ENCODE assay signal across 20 cellular contexts in the genomic region with DNA sequence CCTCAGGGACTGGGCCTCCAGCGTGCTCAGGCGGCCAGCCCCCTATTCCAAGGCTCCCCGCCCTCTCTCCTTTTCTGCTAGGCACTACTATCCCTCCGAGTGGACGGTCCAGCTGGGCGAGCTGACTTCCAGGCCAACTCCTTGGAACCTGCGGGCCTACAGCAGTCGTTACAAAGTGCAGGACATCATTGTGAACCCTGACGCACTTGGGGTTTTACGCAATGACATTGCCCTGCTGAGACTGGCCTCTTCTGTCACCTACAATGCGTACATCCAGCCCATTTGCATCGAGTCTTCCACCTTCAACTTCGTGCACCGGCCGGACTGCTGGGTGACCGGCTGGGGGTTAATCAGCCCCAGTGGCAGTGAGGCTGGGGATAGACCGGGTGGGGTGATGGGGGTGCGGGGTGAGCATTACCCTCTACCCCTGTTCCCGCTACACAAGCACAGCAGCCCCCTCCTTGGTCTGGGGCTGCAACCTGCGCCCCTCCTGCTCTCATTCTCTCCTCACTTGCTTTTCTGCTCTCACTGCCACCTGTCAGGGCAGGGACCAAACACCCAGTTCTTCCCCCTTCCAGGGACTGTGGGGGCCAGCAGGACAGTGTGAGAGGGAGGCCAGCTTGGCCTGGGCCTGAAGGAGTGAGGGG. TPM values are rescaled to one million over a fixed set of nuclear protein-coding genes. Genes with fewer than 3 reads are reported as not detected.
A peak's percentile ranks its signal among the peaks of the same experiment; 100 is the strongest.
DNase-seq lines count a peak whose midpoint lies in the region; ATAC-seq, FAIRE-seq and TF ChIP-seq lines count a peak whose summit lies in the region.
"Had no signal": no experiment of that assay in that cellular context is flagged by ENCODE, and none has a peak within 500 bp of the region (broad histone marks: within the 10 kb centered on the region; RNA-seq: fewer than 3 reads in every experiment).

No MANE protein-coding gene starts in this region.

- H3K27me3 ChIP-seq in H1 (replicated peaks in 1 of 4; ENCODE audit: control insufficient read depth in 3 of 4, extremely low read depth in 1 of 4, insufficient read depth in 3 of 4, low read length in 3 of 4) (no peaks in the 10 kb centered on the region), trophoblast cell (ENCODE audit: insufficient read depth, low read length) (no peaks in the 10 kb centered on the region), esophagus squamous epithelium (peaks cover 0 to 34% (median 0%) of the 10 kb centered on the region in 4 donors)

- H3K18ac ChIP-seq in H1 (ENCODE audit: extremely low read depth, low read length) = no peak overlapping the region
- no peak overlapping the region for H3K18ac ChIP-seq in trophoblast cell (ENCODE audit: low read length)

- H4K20me1 ChIP-seq in H1 (replicated peaks in 1 of 2; ENCODE audit: control insufficient read depth in 1 of 2, insufficient read depth in 2 of 2, low read length in 2 of 2) = no peaks in the 10 kb centered on the region

- H4K12ac ChIP-seq in trophoblast cell (ENCODE audit: low read depth, low read length) = no peak overlapping the region

- H2BK120ac ChIP-seq in H1 (replicated peaks; ENCODE audit: low read depth, low read length) (no peak overlapping the region), trophoblast cell (ENCODE audit: insufficient read depth, low read length, poor library complexity) (no peak overlapping the region)

- H3K14ac ChIP-seq in H1 (ENCODE audit: insufficient read length) (no peak overlapping the region), trophoblast cell (ENCODE audit: low read length) (no peak overlapping the region)

- H3K9me3 ChIP-seq in H1 (ENCODE audit: insufficient read depth in 2 of 2, low read depth in 1 of 2, low read length in 1 of 2) (peaks cover 6 to 7% of the 10 kb centered on the region in 2 experiments), trophoblast cell (ENCODE audit: insufficient read depth, low read depth, low read length) (peaks cover 5% of the 10 kb centered on the region), esophagus squamous epithelium (peaks cover 0 to 12% (median 9%) of the 10 kb centered on the region in 3 donors)

- H3K79me1 ChIP-seq in H1 (ENCODE audit: low read depth, low read length) (no peaks in the 10 kb centered on the region), trophoblast cell (ENCODE audit: low read length) (no peaks in the 10 kb centered on the region)

- DNase-seq in AG20443 (ENCODE audit: low spot score) (peak; percentile 6), H1 (ENCODE audit: low read depth in 1 of 2, low spot score in 2 of 2) (no peak), trophoblast cell (peak; percentile 62 to 79), esophagus squamous epithelium (lab: John Stamatoyannopoulos, UW) (no peak), SW 1271 (lab: John Stamatoyannopoulos, UW) (no peak)
- DNase-seq: ACHN; activated CD4-positive, alpha-beta memory T cell treated with anti-CD3 and anti-CD28 coated beads, Interleukin-2, amount 10 ng/mL, durations not matched to agents 7 days and 5 days; activated naive CD4-positive, alpha-beta T cell treated with anti-CD3 and anti-CD28 coated beads, Interleukin-2, amount 10 ng/mL, durations not matched to agents 7 days and 5 days; activated T-cell treated with anti-CD3 and anti-CD28 coated beads, Interleukin-2, amount 50 U/mL, for 24 hours; effector memory CD8-positive, alpha-beta T cell; heart right ventricle; NCI-H1105; NCI-H526; T-helper 2 cell had no signal

- no peak overlapping the region for H3K9ac ChIP-seq in H1 (replicated peaks in 1 of 4; ENCODE audit: extremely low read depth in 1 of 4, low read depth in 3 of 4, low read length in 3 of 4)
- H3K9ac ChIP-seq in trophoblast cell (ENCODE audit: low read length) = no peak overlapping the region

- H2BK15ac ChIP-seq in H1 (ENCODE audit: low read length) = no peak overlapping the region

- POLR2A ChIA-PET in H1 (lab: Charles Lee; ENCODE audit: partially characterized antibody) = interaction anchor here (0.6 to 1.6 kb wide), 2 partner anchors 22 to 222 kb away, joined by 3 read pairs; a partner anchor contains a TSS

- H4K91ac ChIP-seq in H1 (replicated peaks; ENCODE audit: insufficient read length, low read length) = no peak overlapping the region
- H4K91ac ChIP-seq in trophoblast cell (ENCODE audit: low read depth, low read length) = no peak overlapping the region

- H4K8ac ChIP-seq in H1 (ENCODE audit: extremely low read depth, insufficient read depth, low read length) (no peak overlapping the region; the same call in none of the 2 replicates), trophoblast cell (ENCODE audit: low read depth, low read length) (no peak overlapping the region)

- no peak overlapping the region for H2BK20ac ChIP-seq in H1 (ENCODE audit: low read length)

- no peaks in the 10 kb centered on the region for H3K79me2 ChIP-seq in H1 (ENCODE audit: control insufficient read depth in 1 of 2, insufficient read depth in 2 of 2, low read length in 2 of 2)
- no peaks in the 10 kb centered on the region for H3K79me2 ChIP-seq in trophoblast cell (ENCODE audit: control insufficient read depth, insufficient read depth, low read length, poor library complexity)

- 85% methylated on average over 20 of the region's 20 CpGs; no CpG with 5 or more reads in 1 of the 2 experiments for WGBS in H1 (ENCODE audit: extremely low coverage in 1 of 2, insufficient coverage in 1 of 2, insufficient read length in 1 of 2, insufficient replicate concordance in 2 of 2, low coverage in 1 of 2, low lambda C conversion rate in 2 of 2, missing lambda C conversion rate in 1 of 2), 2 experiments
- WGBS in trophoblast cell (ENCODE audit: extremely low coverage, insufficient coverage, insufficient read length) = no CpG with 5 or more reads among the region's 20 CpGs
- WGBS in esophagus squamous epithelium, 2 donors = 86 to 88% methylated on average over 16 to 18 of the region's 20 CpGs

- CTCF ChIA-PET in H1 (lab: Charles Lee; ENCODE audit: partially characterized antibody) = interaction anchor here (1.3 to 2.1 kb wide), 3 partner anchors 12 to 40 kb away, joined by 6 to 12 read pairs (median 6); no protein-coding TSS in a partner anchor

- no peak for ATAC-seq in GM19452 (IDR thresholded peaks at IDR 0.05; ENCODE audit: unreplicated experiment)
- ATAC-seq: effector memory CD8-positive, alpha-beta T cell had no signal

- TF ChIP-seq EP300 in H1 (IDR thresholded peaks at IDR 0.05; ENCODE audit: borderline replicate concordance in 1 of 2, low read depth in 2 of 2, low read length in 2 of 2) = no peak

- intact Hi-C loops in esophagus squamous epithelium (cut with DNase I) = no loop called here

- H3K4me3 ChIP-seq in H1 (ENCODE audit: extremely low read depth in 1 of 4, insufficient read depth in 2 of 4, low read depth in 3 of 4, low read length in 4 of 4) (no peak overlapping the region), trophoblast cell (ENCODE audit: low read depth, low read length) (no peak overlapping the region), esophagus squamous epithelium (no peak overlapping the region)
- H3K4me3 ChIP-seq: ascending aorta, heart right ventricle had no signal

- no peak overlapping the region for H3K23ac ChIP-seq in H1 (ENCODE audit: insufficient read length)
- H3K23ac ChIP-seq in trophoblast cell (ENCODE audit: low read length) = no peak overlapping the region

- TF ChIP-seq POLR2A in H1 (IDR thresholded peaks at IDR 0.05; ENCODE audit: control extremely low read depth in 1 of 2, low read depth in 2 of 2, low read length in 2 of 2) (no peak), esophagus squamous epithelium (IDR thresholded peaks at IDR 0.05) (no peak)

- H2AK5ac ChIP-seq in H1 (ENCODE audit: low read depth, low read length) (no peak overlapping the region), trophoblast cell (ENCODE audit: low read length) (no peak overlapping the region)

- no peaks in the 10 kb centered on the region for H3K4me1 ChIP-seq in H1 (replicated peaks in 1 of 4; ENCODE audit: control insufficient read depth in 3 of 4, insufficient read depth in 4 of 4, low read length in 3 of 4)
- H3K4me1 ChIP-seq in trophoblast cell (ENCODE audit: control insufficient read depth in 1 of 2, insufficient read depth in 2 of 2, low read length in 2 of 2) = peaks cover 0 to 1% of the 10 kb centered on the region in 2 experiments
- peaks cover 0 to 7% (median 2%) of the 10 kb centered on the region in 3 donors for H3K4me1 ChIP-seq in esophagus squamous epithelium
- H3K4me1 ChIP-seq: ascending aorta had no signal

- no peaks in the 10 kb centered on the region for H3K23me2 ChIP-seq in H1 (ENCODE audit: low read depth, low read length)

- peak overlapping the region; percentile 44; the same call in 1 of the 2 replicates for H2AFZ ChIP-seq in H1 (ENCODE audit: low read length)
- H2AFZ ChIP-seq in trophoblast cell (ENCODE audit: insufficient read depth, low read length, poor library complexity) = no peak overlapping the region

- H4K5ac ChIP-seq in H1 (ENCODE audit: insufficient read length, low read depth, low read length) = no peak overlapping the region

- H3K4me2 ChIP-seq in H1 (ENCODE audit: insufficient read depth in 1 of 2, low read depth in 2 of 2, low read length in 2 of 2) = no peak overlapping the region
- H3K4me2 ChIP-seq in trophoblast cell (ENCODE audit: low read length) = no peak overlapping the region

- H2BK5ac ChIP-seq in H1 (ENCODE audit: low read depth, low read length) (no peak overlapping the region), trophoblast cell (ENCODE audit: low read depth, low read length, poor library complexity) (no peak overlapping the region)

- no peak for TF ChIP-seq RAD21 in H1 (IDR thresholded peaks at IDR 0.05 in 1 of 2, conservative IDR thresholded peaks at IDR 0.05 in 1 of 2; ENCODE audit: low read depth in 2 of 2, low read length in 2 of 2)

- TF ChIP-seq CTCF in H1 (IDR thresholded peaks at IDR 0.05; ENCODE audit: control extremely low read depth in 1 of 3, insufficient read depth in 1 of 3, low read depth in 1 of 3, low read length in 3 of 3) = no peak
- no peak for TF ChIP-seq CTCF in esophagus squamous epithelium (IDR thresholded peaks at IDR 0.05)

- FAIRE-seq in H1 (lab: Jason Lieb, UNC) = no peak

- no peak overlapping the region for H3K4ac ChIP-seq in H1 (replicated peaks; ENCODE audit: insufficient read length, low read depth, low read length)
- H3K4ac ChIP-seq in trophoblast cell (ENCODE audit: low read depth, low read length) = no peak overlapping the region

- H3K27ac ChIP-seq in H1 (ENCODE audit: low read depth, low read length) (no peak overlapping the region), trophoblast cell (ENCODE audit: low read depth, low read length) (no peak overlapping the region), esophagus squamous epithelium (no peak overlapping the region)
- H3K27ac ChIP-seq: ascending aorta, heart right ventricle had no signal

- H3K56ac ChIP-seq in H1 (replicated peaks; ENCODE audit: insufficient read length, low read depth, low read length) = no peak overlapping the region

- H3K36me3 ChIP-seq in H1 (ENCODE audit: control insufficient read depth in 2 of 4, insufficient read depth in 4 of 4, low read length in 3 of 4) = no peaks in the 10 kb centered on the region
- no peaks in the 10 kb centered on the region for H3K36me3 ChIP-seq in trophoblast cell (ENCODE audit: control insufficient read depth in 1 of 2, insufficient read depth in 2 of 2, low read length in 2 of 2)
- no peaks in the 10 kb centered on the region for H3K36me3 ChIP-seq in esophagus squamous epithelium
- H3K36me3 ChIP-seq: ascending aorta, heart right ventricle had no signal

- no peak overlapping the region for H2BK12ac ChIP-seq in H1 (ENCODE audit: low read depth, low read length)
- H2BK12ac ChIP-seq in trophoblast cell (ENCODE audit: low read length) = no peak overlapping the region

RNA-seq across cellular contexts. Expression of a gene that starts 1.1 kb away (rescaled TPM):
- not detected in 2 replicates for total RNA-seq in H1 (2021; fragmentation: NEBNext Ultra II Directional; extraction: Animal tissue kit (Norgen Biotek cat#: 25700))
- polyA plus RNA-seq in H1 (2011; rRNA removed) = not detected in 2 replicates
- not detected for polyA plus RNA-seq in H1 (2011; cell fraction: cytosol; rRNA removed)
- polyA plus RNA-seq in H1 (2011; cell fraction: nucleus; rRNA removed) = 0.10 TPM
- not detected in 4 replicates for polyA plus RNA-seq in H1 (2012, experiment 1 of 2)
- polyA plus RNA-seq in H1 (2012, experiment 2 of 2) = not detected
- polyA plus RNA-seq in H1 (2013, experiment 1 of 2) = not detected
- polyA plus RNA-seq in H1 (2013, experiment 2 of 2) = not detected
- polyA minus RNA-seq in H1 (2011; rRNA and poly(A)+ RNA removed) = not detected in 2 replicates
- not detected for polyA minus RNA-seq in H1 (2011; cell fraction: cytosol; rRNA and poly(A)+ RNA removed)
- polyA minus RNA-seq in H1 (2011; cell fraction: nucleus; rRNA and poly(A)+ RNA removed) = not detected
- not detected in 2 replicates for polyA plus RNA-seq in trophoblast cell (2013)
- not detected for total RNA-seq in esophagus squamous epithelium
- total RNA-seq: activated CD4-positive, alpha-beta memory T cell treated with anti-CD3 and anti-CD28 coated beads, Interleukin-2, amount 10 ng/mL, durations not matched to agents 7 days and 5 days; ascending aorta; CD4-positive, alpha-beta memory T cell; heart right ventricle; mammary epithelial cell; pulmonary artery endothelial cell; WTC11 had no signal
- polyA plus RNA-seq: CD4-positive, alpha-beta memory T cell; heart right ventricle; mammary epithelial cell had no signal

RNA-seq across cellular contexts. Expression of a gene that starts 12.0 kb away (rescaled TPM):
- not detected in 2 replicates for total RNA-seq in H1 (2021; fragmentation: NEBNext Ultra II Directional; extraction: Animal tissue kit (Norgen Biotek cat#: 25700))
- polyA plus RNA-seq in H1 (2011; rRNA removed) = 0.09 and 0.17 TPM in 2 replicates
- 0.16 TPM for polyA plus RNA-seq in H1 (2011; cell fraction: cytosol; rRNA removed)
- 0.37 TPM for polyA plus RNA-seq in H1 (2011; cell fraction: nucleus; rRNA removed)
- polyA plus RNA-seq in H1 (2012, experiment 1 of 2) = not detected in 4 replicates
- polyA plus RNA-seq in H1 (2012, experiment 2 of 2) = 0.13 TPM
- polyA plus RNA-seq in H1 (2013, experiment 1 of 2) = 0.12 TPM
- 0.02 TPM for polyA plus RNA-seq in H1 (2013, experiment 2 of 2)
- polyA minus RNA-seq in H1 (2011; rRNA and poly(A)+ RNA removed) = not detected in 2 replicates
- polyA minus RNA-seq in H1 (2011; cell fraction: cytosol; rRNA and poly(A)+ RNA removed) = not detected
- polyA minus RNA-seq in H1 (2011; cell fraction: nucleus; rRNA and poly(A)+ RNA removed) = not detected
- not detected in 2 replicates for polyA plus RNA-seq in trophoblast cell (2013)
- total RNA-seq in esophagus squamous epithelium = not detected
- total RNA-seq: activated CD4-positive, alpha-beta memory T cell treated with anti-CD3 and anti-CD28 coated beads, Interleukin-2, amount 10 ng/mL, durations not matched to agents 7 days and 5 days; CD4-positive, alpha-beta memory T cell; mammary epithelial cell; pulmonary artery endothelial cell had no signal
- polyA plus RNA-seq: CD4-positive, alpha-beta memory T cell; heart right ventricle; mammary epithelial cell had no signal

RNA-seq across cellular contexts. Expression of a gene that starts 17.7 kb away (rescaled TPM):
- total RNA-seq in H1 (2021; fragmentation: NEBNext Ultra II Directional; extraction: Animal tissue kit (Norgen Biotek cat#: 25700)) = 1.0 and 2.7 TPM in 2 replicates
- polyA plus RNA-seq in H1 (2011; rRNA removed) = 0.76 and 1.4 TPM in 2 replicates
- polyA plus RNA-seq in H1 (2011; cell fraction: cytosol; rRNA removed) = 0.98 TPM
- 3.6 TPM for polyA plus RNA-seq in H1 (2011; cell fraction: nucleus; rRNA removed)
- 0.54 to 1.2 TPM (median 0.81 TPM) in 3 of 4 replicates, not detected in the other for polyA plus RNA-seq in H1 (2012, experiment 1 of 2)
- polyA plus RNA-seq in H1 (2012, experiment 2 of 2) = 0.51 TPM
- polyA plus RNA-seq in H1 (2013, experiment 1 of 2) = 1.2 TPM
- 0.96 TPM for polyA plus RNA-seq in H1 (2013, experiment 2 of 2)
- 0.32 TPM in 1 of 2 replicates, not detected in the other for polyA minus RNA-seq in H1 (2011; rRNA and poly(A)+ RNA removed)
- 1.8 TPM for polyA minus RNA-seq in H1 (2011; cell fraction: cytosol; rRNA and poly(A)+ RNA removed)
- polyA minus RNA-seq in H1 (2011; cell fraction: nucleus; rRNA and poly(A)+ RNA removed) = 3.7 TPM
- polyA plus RNA-seq in trophoblast cell (2013) = not detected in 2 replicates
- total RNA-seq in esophagus squamous epithelium = 1 to 10 TPM in 1 of 4 donors, not detected in 3; 1.5 TPM
- total RNA-seq: ascending aorta had no signal
- polyA plus RNA-seq: heart right ventricle had no signal

RNA-seq across cellular contexts. Expression of a gene that starts 22.2 kb away (rescaled TPM):
- total RNA-seq in H1 (2021; fragmentation: NEBNext Ultra II Directional; extraction: Animal tissue kit (Norgen Biotek cat#: 25700)) = 237 and 248 TPM in 2 replicates
- polyA plus RNA-seq in H1 (2011; rRNA removed) = 1,357 and 1,702 TPM in 2 replicates
- 705 TPM for polyA plus RNA-seq in H1 (2011; cell fraction: cytosol; rRNA removed)
- 474 TPM for polyA plus RNA-seq in H1 (2011; cell fraction: nucleus; rRNA removed)
- polyA plus RNA-seq in H1 (2012, experiment 1 of 2) = 292 to 520 TPM (median 401 TPM) in 4 replicates
- polyA plus RNA-seq in H1 (2012, experiment 2 of 2) = 2,300 TPM
- 136 TPM for polyA plus RNA-seq in H1 (2013, experiment 1 of 2)
- polyA plus RNA-seq in H1 (2013, experiment 2 of 2) = 134 TPM
- polyA minus RNA-seq in H1 (2011; rRNA and poly(A)+ RNA removed) = 86.0 and 133 TPM in 2 replicates
- polyA minus RNA-seq in H1 (2011; cell fraction: cytosol; rRNA and poly(A)+ RNA removed) = 98.0 TPM
- polyA minus RNA-seq in H1 (2011; cell fraction: nucleus; rRNA and poly(A)+ RNA removed) = 84.9 TPM
- polyA plus RNA-seq in trophoblast cell (2013) = 100 TPM in 2 replicates
- total RNA-seq in esophagus squamous epithelium = 100 to 1,000 TPM; 186 to 446 (median 288) TPM

RNA-seq across cellular contexts. Expression of a gene that starts 30.8 kb away (rescaled TPM):
- total RNA-seq in H1 (2021; fragmentation: NEBNext Ultra II Directional; extraction: Animal tissue kit (Norgen Biotek cat#: 25700)) = not detected in 2 replicates
- 0.11 TPM in 1 of 2 replicates, not detected in the other for polyA plus RNA-seq in H1 (2011; rRNA removed)
- polyA plus RNA-seq in H1 (2011; cell fraction: cytosol; rRNA removed) = 0.17 TPM
- polyA plus RNA-seq in H1 (2011; cell fraction: nucleus; rRNA removed) = not detected
- not detected in 4 replicates for polyA plus RNA-seq in H1 (2012, experiment 1 of 2)
- polyA plus RNA-seq in H1 (2012, experiment 2 of 2) = not detected
- polyA plus RNA-seq in H1 (2013, experiment 1 of 2) = 0.06 TPM
- not detected for polyA plus RNA-seq in H1 (2013, experiment 2 of 2)
- polyA minus RNA-seq in H1 (2011; rRNA and poly(A)+ RNA removed) = 0.41 TPM in 1 of 2 replicates, not detected in the other
- not detected for polyA minus RNA-seq in H1 (2011; cell fraction: cytosol; rRNA and poly(A)+ RNA removed)
- not detected for polyA minus RNA-seq in H1 (2011; cell fraction: nucleus; rRNA and poly(A)+ RNA removed)
- not detected in 2 replicates for polyA plus RNA-seq in trophoblast cell (2013)
- 10 to 100 TPM in 1 of 4 donors, under 1 TPM in 2, not detected in 1; 0.34 to 38.5 (median 0.44) TPM for total RNA-seq in esophagus squamous epithelium
- total RNA-seq: ascending aorta; CD4-positive, alpha-beta memory T cell; WTC11 had no signal

Comparison
In these comparisons a context has a peak if more than half of its experiments do, and no peak if none do; other contexts are left out.
1. DNase-seq: peak in AG20443 (single experiment) and trophoblast cell (2 of 2); none in H1 (0 of 2), esophagus squamous epithelium (single experiment) and SW 1271 (0 of 2).